Comparison of ENCODE assay signal across 24 cellular contexts in genomic region chr7:8305625-8306388, GRCh38. TPM values are rescaled to one million over a fixed set of nuclear protein-coding genes. Genes with fewer than 3 reads are reported as not detected.
"Had no signal": no experiment of that assay in that cellular context is flagged by ENCODE, and none has a peak within 500 bp of the region (broad histone marks: within the 10 kb centered on the region; RNA-seq: fewer than 3 reads in every experiment).

No MANE protein-coding gene starts in this region.

- ATAC-seq: activated CD4-positive, CD25-positive, alpha-beta regulatory T cell treated with anti-CD3 and anti-CD28 coated beads, Interleukin-2, amount 50 U/mL, for 24 hours; activated naive CD8-positive, alpha-beta T cell treated with anti-CD3 and anti-CD28 coated beads, Interleukin-2, amount 50 U/mL, for 24 hours; activated T-helper 17 cell treated with anti-CD3 and anti-CD28 coated beads, Interleukin-2, amount 50 U/mL, for 72 hours; heart right ventricle; left lobe of liver; right cardiac atrium had no signal

- H3K4me3 Mint-ChIP-seq: activated naive CD8-positive, alpha-beta T cell treated with anti-CD3 and anti-CD28 coated beads, Interleukin-2, amount 50 U/mL, for 24 hours; activated T-helper 17 cell treated with anti-CD3 and anti-CD28 coated beads, Interleukin-2, amount 50 U/mL, for 72 hours; dendritic cell treated with granulocyte-macrophage colony-stimulating factor and Interleukin-4, amounts not matched to agents 40 ng/mL and 50 ng/mL, for 4 days; neural crest cell had no signal

- H3K4me1 ChIP-seq: heart right ventricle, prostate gland, transverse colon had no signal

- H3K9me3 ChIP-seq: prostate gland, transverse colon had no signal

- H3K4me1 Mint-ChIP-seq: activated naive CD8-positive, alpha-beta T cell treated with anti-CD3 and anti-CD28 coated beads, Interleukin-2, amount 50 U/mL, for 24 hours; activated T-helper 17 cell treated with anti-CD3 and anti-CD28 coated beads, Interleukin-2, amount 50 U/mL, for 72 hours had no signal

- DNase-seq: activated CD4-positive, alpha-beta T cell treated with anti-CD3 and anti-CD28 coated beads, Interleukin-2, amount 50 U/mL, for 4 hours; activated naive CD4-positive, alpha-beta T cell treated with Interleukin-2 at 50 U/mL for 16 hours; activated naive CD8-positive, alpha-beta T cell treated with anti-CD3 and anti-CD28 coated beads, Interleukin-2, amount 50 U/mL, for 24 hours; aorta; cerebellar nuclear complex; effector memory CD4-positive, alpha-beta T cell; foreskin melanocyte; heart right ventricle; small intestine; stimulated activated CD4-positive, alpha-beta T cell treated with anti-CD3 and anti-CD28 coated beads, Interleukin-4, amount 100 ng/mL, for 4 hours; stimulated activated CD8-positive, alpha-beta memory T cell treated with anti-CD3 and anti-CD28 coated beads, Interleukin-4, amount 100 ng/mL, for 48 hours; stimulated activated naive CD4-positive, alpha-beta T cell treated with Interleukin-2 at 50 U/mL for 16 hours; substantia nigra; T-helper 9 cell; transverse colon had no signal

- H3K27ac Mint-ChIP-seq: activated naive CD8-positive, alpha-beta T cell treated with anti-CD3 and anti-CD28 coated beads, Interleukin-2, amount 50 U/mL, for 24 hours; activated T-helper 17 cell treated with anti-CD3 and anti-CD28 coated beads, Interleukin-2, amount 50 U/mL, for 72 hours; dendritic cell treated with granulocyte-macrophage colony-stimulating factor and Interleukin-4, amounts not matched to agents 40 ng/mL and 50 ng/mL, for 4 days had no signal

- H3K27me3 ChIP-seq: heart right ventricle, transverse colon had no signal

- H3K4me3 ChIP-seq: heart right ventricle, prostate gland, transverse colon had no signal

- H3K27me3 Mint-ChIP-seq: dendritic cell treated with granulocyte-macrophage colony-stimulating factor and Interleukin-4, amounts not matched to agents 40 ng/mL and 50 ng/mL, for 4 days had no signal

- H3K27ac ChIP-seq: heart right ventricle, prostate gland, transverse colon had no signal

- FAIRE-seq: islet of Langerhans, small intestine had no signal

- H3K36me3 ChIP-seq: heart right ventricle, prostate gland, transverse colon had no signal

- H3K9me3 Mint-ChIP-seq: activated naive CD8-positive, alpha-beta T cell treated with anti-CD3 and anti-CD28 coated beads, Interleukin-2, amount 50 U/mL, for 24 hours; activated T-helper 17 cell treated with anti-CD3 and anti-CD28 coated beads, Interleukin-2, amount 50 U/mL, for 72 hours had no signal

RNA-seq across cellular contexts. Expression of gene ICA1, which starts 43.8 kb away (rescaled TPM):
- polyA plus RNA-seq: fibroblast of lung had no signal
